Comparison of ENCODE assay signal across 17 cellular contexts in genomic region chr2:151777487-151777886, GRCh38. TPM values are rescaled to one million over a fixed set of nuclear protein-coding genes. Genes with fewer than 3 reads are reported as not detected.
DNase-seq lines count a peak whose midpoint lies in the region; ATAC-seq, FAIRE-seq and TF ChIP-seq lines count a peak whose summit lies in the region.
"Had no signal": no experiment of that assay in that cellular context is flagged by ENCODE, and none has a peak within 500 bp of the region (broad histone marks: within the 10 kb centered on the region; RNA-seq: fewer than 3 reads in every experiment).

No MANE protein-coding gene starts in this region.

- H3K4me3 ChIP-seq in A549 (no peak overlapping the region), OCI-LY7 (ENCODE audit: low read depth, low read length, poor library complexity, severe bottlenecking) (no peak overlapping the region), epithelial cell of proximal tubule (ENCODE audit: low read depth, low read length) (no peak overlapping the region), upper lobe of left lung (no peak overlapping the region)
- H3K4me3 ChIP-seq: pancreas, SK-N-MC had no signal

- no peak for TF ChIP-seq POLR2A in A549 (IDR thresholded peaks at IDR 0.05; ENCODE audit: low read length)
- TF ChIP-seq POLR2A in upper lobe of left lung (IDR thresholded peaks at IDR 0.05): no peak

- no peak; the same call in 2 of the 3 replicates for TF ChIP-seq CTCF in A549 (IDR thresholded peaks at IDR 0.05)
- TF ChIP-seq CTCF in OCI-LY7 (conservative IDR thresholded peaks at IDR 0.05; ENCODE audit: low read length): peak; percentile 60
- TF ChIP-seq CTCF in epithelial cell of proximal tubule (conservative IDR thresholded peaks at IDR 0.05; ENCODE audit: low read depth, low read length): peak; percentile 30
- TF ChIP-seq CTCF in upper lobe of left lung (IDR thresholded peaks at IDR 0.05): no peak

- no peaks in the 10 kb centered on the region for H4K20me1 ChIP-seq in OCI-LY7 (ENCODE audit: insufficient read depth, low read length)

- H3K36me3 ChIP-seq in OCI-LY7 (ENCODE audit: insufficient read depth, low read length): peaks cover 21% of the 10 kb centered on the region
- peaks cover 0 to 19% (median 2%) of the 10 kb centered on the region in 4 donors for H3K36me3 ChIP-seq in upper lobe of left lung

- no peak overlapping the region for H2AFZ ChIP-seq in OCI-LY7 (ENCODE audit: low read length)

- intact Hi-C loops in OCI-LY7 (cut with micrococcal nuclease; ENCODE audit: unreplicated experiment): no loop called here

- POLR2A ChIA-PET in A549 (lab: Yijun Ruan, JAX) (no interaction called here), OCI-LY7 (lab: Charles Lee) (interaction anchor here (1.1 kb wide), 1 partner anchor 11 kb away, joined by 4 read pairs; no protein-coding TSS in a partner anchor)

- H3K27me3 ChIP-seq in upper lobe of left lung: no peaks in the 10 kb centered on the region
- H3K27me3 ChIP-seq: pancreas had no signal

- no peak overlapping the region for H3K4me2 ChIP-seq in A549
- H3K4me2 ChIP-seq in OCI-LY7 (ENCODE audit: low read length): no peak overlapping the region

- H3K79me2 ChIP-seq in OCI-LY7 (ENCODE audit: insufficient read depth, low read depth, low read length): no peaks in the 10 kb centered on the region

- DNase-seq in A549 (ENCODE audit: low read depth in 1 of 2, low spot score in 1 of 2) (peak in 1 of 2 experiments; percentile 19), OCI-LY7 (ENCODE audit: low spot score) (no peak), epithelial cell of proximal tubule (ENCODE audit: low read depth) (no peak), DMS79 (lab: John Stamatoyannopoulos, UW) (no peak), upper lobe of left lung (no peak), urothelium cell line (ENCODE audit: low spot score) (no peak)
- DNase-seq: activated CD8-positive, alpha-beta T cell treated with anti-CD3 and anti-CD28 coated beads, Interleukin-2, amount 10 ng/mL, durations not matched to agents 7 days and 5 days; activated effector memory CD4-positive, alpha-beta T cell treated with Interleukin-2 at 50 U/mL for 16 hours; effector CD4-positive, alpha-beta T cell; foreskin melanocyte; midbrain; NCI-H2107; pancreas had no signal

- H3K27ac ChIP-seq in A549: no peak overlapping the region
- no peak overlapping the region for H3K27ac ChIP-seq in OCI-LY7 (ENCODE audit: low read depth, low read length, poor library complexity, severe bottlenecking)
- H3K27ac ChIP-seq in upper lobe of left lung: no peak overlapping the region
- H3K27ac ChIP-seq: pancreas, SK-N-MC had no signal

- 95% methylated on average over 3 of the region's 3 CpGs for WGBS in A549 (ENCODE audit: missing lambda C conversion rate)
- 94 to 96% methylated on average over 3 of the region's 3 CpGs for WGBS in upper lobe of left lung, 2 donors

- ATAC-seq in A549 (peak; percentile 43 to 71; a peak in 3 of 6 replicates), GM21576 (IDR thresholded peaks at IDR 0.05; ENCODE audit: unreplicated experiment) (peak; percentile 46), HG03097 (IDR thresholded peaks at IDR 0.05; ENCODE audit: low FRiP score, unreplicated experiment) (no peak), upper lobe of left lung (ENCODE audit: low FRiP score in 2 of 2) (no peak)
- ATAC-seq: activated CD8-positive, alpha-beta T cell treated with anti-CD3 and anti-CD28 coated beads, Interleukin-2, amount 10 ng/mL, durations not matched to agents 7 days and 5 days; pancreas had no signal

- TF ChIP-seq RAD21 in A549 (conservative IDR thresholded peaks at IDR 0.05 in 1 of 2, IDR thresholded peaks at IDR 0.05 in 1 of 2): no peak

- TF ChIP-seq EP300 in A549 (IDR thresholded peaks at IDR 0.05) (no peak), upper lobe of left lung (IDR thresholded peaks at IDR 0.05) (no peak)

- no TSS peak for BruUV-seq in OCI-LY7 (replicated peaks; lab: Mats Ljungman, UMichigan)

- H3K9me2 ChIP-seq in OCI-LY7 (ENCODE audit: insufficient read depth, low read length): no peaks in the 10 kb centered on the region

- FAIRE-seq in A549 (lab: Jason Lieb, UNC) (no peak), urothelium cell line (lab: Jason Lieb, UNC) (no peak)
- FAIRE-seq: GM12892, pancreas had no signal

- no peaks in the 10 kb centered on the region for H3K9me3 ChIP-seq in A549
- 0 out of 2 replicates have a peak, but pooled peaks cover 4% of the 10 kb centered on the region for H3K9me3 ChIP-seq in OCI-LY7 (ENCODE audit: low read length)
- H3K9me3 ChIP-seq in upper lobe of left lung: no peaks in the 10 kb centered on the region
- H3K9me3 ChIP-seq: pancreas had no signal

- H3K4me1 ChIP-seq in A549 (peaks cover 7% of the 10 kb centered on the region; the same call in 1 of the 3 replicates), OCI-LY7 (ENCODE audit: insufficient read depth, low read length, poor library complexity, severe bottlenecking) (peaks cover 22% of the 10 kb centered on the region), upper lobe of left lung (peaks cover 0 to 3% (median 0%) of the 10 kb centered on the region in 4 donors)
- H3K4me1 ChIP-seq: pancreas had no signal

- CTCF ChIA-PET in A549 (lab: Yijun Ruan, JAX): interaction anchor here (0.5 kb wide), 1 partner anchor 110 kb away, joined by 3 read pairs; no protein-coding TSS in a partner anchor
- CTCF ChIA-PET in OCI-LY7 (lab: Charles Lee; ENCODE audit: unreplicated experiment): no interaction called here

TF ChIP-seq in A549, 52 proteins besides CTCF, POLR2A, EP300 and RAD21:
- TF ChIP-seq CHD4 (IDR thresholded peaks at IDR 0.05; ENCODE audit: borderline replicate concordance) (no peak), NR3C1 (IDR thresholded peaks at IDR 0.05) (no peak), CBX2 (IDR thresholded peaks at IDR 0.05; ENCODE audit: borderline replicate concordance, low read depth) (no peak), USF2 (IDR thresholded peaks at IDR 0.05) (no peak), FOSL2 (IDR thresholded peaks at IDR 0.05) (no peak), FOSL2 (CRISPR knock-in tag; IDR thresholded peaks at IDR 0.05) (no peak), CEBPB (IDR thresholded peaks at IDR 0.05) (no peak), ZC3H11A (IDR thresholded peaks at IDR 0.05) (no peak), SMC3 (IDR thresholded peaks at IDR 0.05) (no peak), BCL3 (IDR thresholded peaks at IDR 0.05) (no peak), TFCP2L1 (CRISPR knock-in tag; IDR thresholded peaks at IDR 0.05) (no peak), MYC (IDR thresholded peaks at IDR 0.05; ENCODE audit: borderline replicate concordance, low read length) (no peak), KDM1A (IDR thresholded peaks at IDR 0.05; ENCODE audit: low read depth) (no peak), MAFK (IDR thresholded peaks at IDR 0.05; ENCODE audit: partially characterized antibody) (no peak), HDAC2 (IDR thresholded peaks at IDR 0.05) (no peak), ATOH8 (CRISPR knock-in tag; IDR thresholded peaks at IDR 0.05; ENCODE audit: low read depth) (no peak), GATA3 (IDR thresholded peaks at IDR 0.05; ENCODE audit: borderline replicate concordance) (no peak), SREBF2 (IDR thresholded peaks at IDR 0.05) (no peak), POLR2AphosphoS2 (conservative IDR thresholded peaks at IDR 0.05; ENCODE audit: low read length) (no peak)
TF ChIP-seq in A549: peak in this region for 0.

RNA-seq across cellular contexts. Expression of gene NEB, which starts 43.2 kb away (rescaled TPM):
- polyA plus RNA-seq in A549 (2011; rRNA removed): 4.4 and 6.2 TPM in 2 replicates
- 0.09 and 0.14 TPM in 2 replicates for polyA plus RNA-seq in A549 (2012; cell fraction: cytosol; rRNA removed)
- polyA plus RNA-seq in A549 (2012; cell fraction: nucleus; rRNA removed): 0.31 and 0.44 TPM in 2 replicates
- polyA plus RNA-seq in A549 (2017; fragmentation: RNase III; extraction: RNeasy Plus Mini Kit Qiagen cat#74134 plus additional on column Dnase treatment): 0.31 to 0.67 TPM (median 0.37 TPM) in 3 replicates
- polyA minus RNA-seq in A549 (2011; rRNA and poly(A)+ RNA removed): 4.1 and 5.1 TPM in 2 replicates
- total RNA-seq in OCI-LY7 (2014; rRNA removed; shearing (Covaris generic)): 0.33 and 0.38 TPM in 2 replicates
- 0.04 and 0.30 TPM in 2 replicates for total RNA-seq in OCI-LY7 (2022)
- total RNA-seq in epithelial cell of proximal tubule: under 0.01 and 0.07 TPM in 2 replicates
- 1 to 10 TPM in 4 of 6 donors, under 1 TPM in 2; 0.31 to 6.3 (median 2.0) TPM for total RNA-seq in upper lobe of left lung

RNA-seq across cellular contexts. Expression of gene ARL5A, which starts 50.7 kb away (rescaled TPM):
- polyA plus RNA-seq in A549 (2011; rRNA removed) (28.4 and 50.3 TPM in 2 replicates), A549 (2017; fragmentation: RNase III; extraction: RNeasy Plus Mini Kit Qiagen cat#74134 plus additional on column Dnase treatment) (29.5 to 32.6 TPM (median 30.5 TPM) in 3 replicates)
- 12.5 and 13.3 TPM in 2 replicates for polyA plus RNA-seq in A549 (2012; cell fraction: cytosol; rRNA removed)
- 2.6 and 5.0 TPM in 2 replicates for polyA plus RNA-seq in A549 (2012; cell fraction: nucleus; rRNA removed)
- polyA minus RNA-seq in A549 (2011; rRNA and poly(A)+ RNA removed): 17.8 and 22.9 TPM in 2 replicates
- 91.4 and 107 TPM in 2 replicates for total RNA-seq in OCI-LY7 (2014; rRNA removed; shearing (Covaris generic))
- total RNA-seq in OCI-LY7 (2022) (78.1 and 78.6 TPM in 2 replicates), epithelial cell of proximal tubule (32.3 and 69.5 TPM in 2 replicates), upper lobe of left lung (10 to 100 TPM; 52.4 to 76.8 (median 54.9) TPM)

Comparison
In these comparisons a context has a peak if more than half of its experiments do, and no peak if none do; other contexts are left out.
1. ATAC-seq: peak in A549 (2 of 2) and GM21576 (single experiment); none in HG03097 (single experiment) and upper lobe of left lung (0 of 2).
2. CTCF ChIP-seq: peak in OCI-LY7 (single experiment) and epithelial cell of proximal tubule (single experiment); none in A549 (single experiment) and upper lobe of left lung (0 of 6).